Comparison of ENCODE assay signal across 1 cellular context in the genomic region with DNA sequence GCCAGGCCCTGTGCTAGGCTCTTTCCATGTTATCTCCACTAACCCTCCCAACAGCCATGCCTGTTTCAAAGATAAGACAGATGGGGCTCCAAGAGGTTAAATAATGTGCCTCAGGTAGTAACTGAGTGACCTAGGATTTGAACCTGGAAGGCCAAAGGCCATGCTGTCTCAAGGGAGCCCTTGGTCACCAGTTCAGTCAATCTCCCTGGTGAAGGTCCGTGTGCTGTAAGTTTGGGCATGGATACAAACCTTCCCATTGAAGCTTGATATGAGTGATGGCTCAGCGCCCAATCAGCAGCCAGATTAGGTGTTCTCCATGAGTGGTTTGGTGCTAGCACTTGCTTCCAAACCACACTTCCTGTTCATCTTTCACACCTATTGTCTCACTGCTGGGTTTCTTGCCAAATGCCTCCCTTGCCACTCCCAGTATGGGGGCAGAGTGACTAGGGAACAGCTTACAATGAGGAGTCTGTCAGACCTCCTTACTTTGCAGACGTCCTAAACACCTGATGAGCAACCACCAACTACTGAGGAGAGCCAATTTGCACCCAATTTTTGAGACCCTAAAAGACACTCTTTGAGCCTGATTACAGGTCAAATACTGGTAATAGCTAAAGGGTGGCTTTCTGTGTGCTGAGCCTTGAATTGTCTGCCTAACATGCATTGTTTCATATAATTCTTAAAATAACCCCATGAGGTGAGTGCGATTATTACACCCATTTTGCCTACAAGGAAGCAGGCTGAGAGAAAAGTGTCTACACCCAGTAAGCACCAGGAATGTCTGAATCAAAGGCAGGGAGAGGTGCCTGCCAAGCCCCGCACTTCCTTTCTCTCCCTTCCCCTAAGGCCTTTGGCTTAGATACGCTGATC.
TF ChIP-seq lines count a peak whose summit lies in the region.

No MANE protein-coding gene starts in this region.

TF ChIP-seq in A549, 52 proteins besides CTCF, POLR2A, EP300 and RAD21 (continued from another document):
- TF ChIP-seq, protein P1, sequence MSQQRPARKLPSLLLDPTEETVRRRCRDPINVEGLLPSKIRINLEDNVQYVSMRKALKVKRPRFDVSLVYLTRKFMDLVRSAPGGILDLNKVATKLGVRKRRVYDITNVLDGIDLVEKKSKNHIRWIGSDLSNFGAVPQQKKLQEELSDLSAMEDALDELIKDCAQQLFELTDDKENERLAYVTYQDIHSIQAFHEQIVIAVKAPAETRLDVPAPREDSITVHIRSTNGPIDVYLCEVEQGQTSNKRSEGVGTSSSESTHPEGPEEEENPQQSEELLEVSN (IDR thresholded peaks at IDR 0.05; ENCODE audit: borderline replicate concordance, low read depth) = no peak
- TF ChIP-seq SMC3 (IDR thresholded peaks at IDR 0.05) = no peak
